Comparison of ENCODE assay signal across 34 cellular contexts in genomic region chr15:49720221-49720620, GRCh38.
"Had no signal": no experiment of that assay in that cellular context is flagged by ENCODE, and none has a peak within 500 bp of the region (broad histone marks: within the 10 kb centered on the region; RNA-seq: fewer than 3 reads in every experiment).

No MANE protein-coding gene starts in this region.

- H3K36me3 ChIP-seq: ascending aorta, cardiac muscle cell, heart right ventricle, stomach, thoracic aorta, uterus, WERI-Rb-1 had no signal

- H3K27ac ChIP-seq: cardiac muscle cell, stomach, thoracic aorta, uterus, WERI-Rb-1 had no signal

- H3K4me3 ChIP-seq: ascending aorta, cardiac muscle cell, heart right ventricle, lung, mucosa of descending colon, smooth muscle cell, stomach, thoracic aorta, uterus had no signal

- H3K9me3 ChIP-seq: ascending aorta, mucosa of descending colon, SK-N-SH, thoracic aorta, uterus had no signal

- H3K27me3 Mint-ChIP-seq: activated naive CD8-positive, alpha-beta T cell treated with anti-CD3 and anti-CD28 coated beads for 36 hours; progenitor cell of endocrine pancreas had no signal

- H3K4me1 ChIP-seq: uterus had no signal

- H3K4me1 Mint-ChIP-seq: activated naive CD8-positive, alpha-beta T cell treated with anti-CD3 and anti-CD28 coated beads for 36 hours; brain had no signal

- ATAC-seq: activated CD4-positive, CD25-positive, alpha-beta regulatory T cell treated with anti-CD3 and anti-CD28 coated beads, Interleukin-2, amount 50 U/mL, for 24 hours; effector memory CD8-positive, alpha-beta T cell; left lobe of liver; mucosa of descending colon; natural killer cell treated with Interleukin-12 subunit alpha and Interleukin-12 subunit beta and Interleukin-15 and Interleukin-18, amount 100 ng/mL, for 72 hours; stimulated activated memory B cell treated with anti-CD40 and anti-IgM and Interleukin-4, amounts not matched to agents 10 μg/mL and 1 μg/mL and 100 μg/mL, for 72 hours had no signal

- DNase-seq: activated CD4-positive, alpha-beta T cell treated with anti-CD3 and anti-CD28 coated beads for 48 hours; activated CD4-positive, alpha-beta T cell treated with anti-CD3 and anti-CD28 coated beads, Interleukin-2, amount 50 U/mL, for 48 hours; activated CD8-positive, alpha-beta memory T cell treated with anti-CD3 and anti-CD28 coated beads for 24 hours; activated effector memory CD4-positive, alpha-beta T cell treated with Interleukin-2 at 50 U/mL for 16 hours; activated naive CD4-positive, alpha-beta T cell treated with anti-CD3 and anti-CD28 coated beads for 36 hours; activated naive CD8-positive, alpha-beta T cell treated with anti-CD3 and anti-CD28 coated beads for 36 hours; cortex of kidney; effector memory CD8-positive, alpha-beta T cell; erythroblast; heart right ventricle; kidney glomerular epithelial cell; mucosa of descending colon; SK-N-SH; stimulated activated CD4-positive, alpha-beta T cell treated with anti-CD3 and anti-CD28 coated beads, Interleukin-1b, Interleukin-23, amount 100 ng/mL, for 48 hours; stimulated activated CD4-positive, alpha-beta T cell treated with anti-CD3 and anti-CD28 coated beads, Interleukin-4, amount 100 ng/mL, for 4 hours; stimulated activated CD8-positive, alpha-beta memory T cell treated with anti-CD3 and anti-CD28 coated beads, Interleukin-4, amount 100 ng/mL, for 48 hours; stomach; SW 1271; T-helper 9 cell; trophoblast cell; uterus; WERI-Rb-1 had no signal

- H3K4me3 Mint-ChIP-seq: activated naive CD4-positive, alpha-beta T cell treated with anti-CD3 and anti-CD28 coated beads for 36 hours; activated naive CD8-positive, alpha-beta T cell treated with anti-CD3 and anti-CD28 coated beads for 36 hours; brain; effector memory CD8-positive, alpha-beta T cell; natural killer cell treated with Interleukin-12 subunit alpha and Interleukin-12 subunit beta and Interleukin-15 and Interleukin-18, amount 100 ng/mL, for 72 hours; stimulated activated memory B cell treated with anti-CD40 and anti-IgM and Interleukin-4, amounts not matched to agents 10 μg/mL and 1 μg/mL and 100 μg/mL, for 72 hours; T-helper 1 cell treated with Interleukin-12 subunit alpha and Interleukin-12 subunit beta and Interleukin-4 antibody, amounts not matched to agents 30 μg/mL and 1 μg/mL, for 36 hours had no signal

- H3K27ac Mint-ChIP-seq: activated naive CD4-positive, alpha-beta T cell treated with anti-CD3 and anti-CD28 coated beads for 36 hours; activated naive CD8-positive, alpha-beta T cell treated with anti-CD3 and anti-CD28 coated beads for 36 hours; effector memory CD8-positive, alpha-beta T cell; natural killer cell treated with Interleukin-12 subunit alpha and Interleukin-12 subunit beta and Interleukin-15 and Interleukin-18, amount 100 ng/mL, for 72 hours; progenitor cell of endocrine pancreas; stimulated activated memory B cell treated with anti-CD40 and anti-IgM and Interleukin-4, amounts not matched to agents 10 μg/mL and 1 μg/mL and 100 μg/mL, for 72 hours; T-helper 1 cell treated with Interleukin-12 subunit alpha and Interleukin-12 subunit beta and Interleukin-4 antibody, amounts not matched to agents 30 μg/mL and 1 μg/mL, for 36 hours had no signal

- H3K27me3 ChIP-seq: ascending aorta, cardiac muscle cell, heart right ventricle, stomach, uterus had no signal

- H3K9me3 Mint-ChIP-seq: activated naive CD4-positive, alpha-beta T cell treated with anti-CD3 and anti-CD28 coated beads for 36 hours; stimulated activated memory B cell treated with anti-CD40 and anti-IgM and Interleukin-4, amounts not matched to agents 10 μg/mL and 1 μg/mL and 100 μg/mL, for 72 hours had no signal

- H3K36me3 Mint-ChIP-seq: activated naive CD8-positive, alpha-beta T cell treated with anti-CD3 and anti-CD28 coated beads for 36 hours; brain; natural killer cell treated with Interleukin-12 subunit alpha and Interleukin-12 subunit beta and Interleukin-15 and Interleukin-18, amount 100 ng/mL, for 72 hours; stimulated activated memory B cell treated with anti-CD40 and anti-IgM and Interleukin-4, amounts not matched to agents 10 μg/mL and 1 μg/mL and 100 μg/mL, for 72 hours had no signal
